Comparison of ENCODE assay signal across 36 cellular contexts in the genomic region with DNA sequence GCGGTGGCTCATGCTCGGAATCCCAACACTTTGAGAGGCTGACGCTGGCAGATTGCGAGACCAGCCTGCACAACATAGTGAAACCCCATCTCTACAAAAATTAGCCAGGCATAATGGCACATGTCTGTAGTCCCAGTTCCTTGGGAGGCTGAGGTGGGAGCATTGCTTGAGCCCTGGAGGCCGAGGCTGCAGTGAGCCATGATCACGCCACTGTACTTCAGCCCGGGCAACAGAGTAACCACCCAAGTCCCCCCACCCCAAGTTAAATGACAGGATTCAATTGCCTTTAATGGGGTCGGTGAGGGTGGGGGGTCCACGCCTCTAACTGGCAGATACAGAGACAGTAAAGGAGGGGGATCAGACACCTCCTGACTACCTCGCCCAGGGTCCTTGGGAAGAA.
"Had no signal": no experiment of that assay in that cellular context is flagged by ENCODE, and none has a peak within 500 bp of the region (broad histone marks: within the 10 kb centered on the region; RNA-seq: fewer than 3 reads in every experiment).

No MANE protein-coding gene starts in this region.

- H3K27ac ChIP-seq: KMS-11 had no signal

- DNase-seq: Karpas-422, Kasumi-1, MG63, MM.1S, MV-4-11, NCI-H1048, NCI-H1092, NCI-H1092 treated with DMSO at 0.1 percent for 48 hours, NCI-H1105, NCI-H1105 treated with DMSO at 0.1 percent for 48 hours, NCI-H1417, NCI-H1417 treated with DMSO at 0.1 percent for 48 hours, NCI-H1436, NCI-H1436 treated with DMSO at 0.1 percent for 48 hours, NCI-H146, NCI-H1694, NCI-H1694 treated with DMSO at 0.1 percent for 48 hours, NCI-H187, NCI-H187 treated with DMSO at 0.1 percent for 48 hours, NCI-H1930, NCI-H2029, NCI-H2029 treated with DMSO at 0.1 percent for 48 hours, NCI-H2081, NCI-H2081 treated with DMSO at 0.1 percent for 48 hours, NCI-H2107, NCI-H2171, NCI-H2171 treated with DMSO at 0.1 percent for 48 hours, NCI-H2227 treated with DMSO at 0.1 percent for 48 hours, NCI-H226, NCI-H345, NCI-H446, NCI-H446 treated with DMSO at 0.1 percent for 48 hours, NCI-H510A, NCI-H510A treated with DMSO at 0.1 percent for 48 hours, NCI-H524 had no signal

- H3K9me3 ChIP-seq: MG63 had no signal

- H3K4me2 ChIP-seq: KMS-11 had no signal

- H3K27me3 ChIP-seq: MG63 had no signal

- H3K9ac ChIP-seq: KMS-11 had no signal

- H3K4me3 ChIP-seq: MG63 had no signal
